18 cellular contexts compared by ENCODE assay signal in the genomic region with DNA sequence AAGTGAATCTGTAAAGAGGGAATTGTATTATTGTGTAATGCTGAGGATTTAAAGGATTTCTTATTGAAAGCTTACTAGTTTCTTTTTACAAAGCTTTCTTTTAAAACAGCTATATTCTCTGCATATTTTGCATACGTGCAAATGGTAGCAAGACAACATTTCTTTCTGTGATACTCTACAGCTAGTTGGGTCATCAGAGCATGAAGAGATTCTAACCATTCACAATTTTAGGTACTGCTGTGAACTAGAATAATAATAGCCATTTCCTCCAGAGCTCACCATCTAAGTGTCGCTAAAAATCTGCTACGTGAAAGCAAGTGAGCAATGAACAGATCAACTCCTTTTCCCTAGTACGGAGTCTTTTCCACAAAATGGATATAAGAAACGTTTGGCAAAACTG. TPM values are rescaled to one million over a fixed set of nuclear protein-coding genes. Genes with fewer than 3 reads are reported as not detected.
DNase-seq lines count a peak whose midpoint lies in the region; ATAC-seq and TF ChIP-seq lines count a peak whose summit lies in the region.
"Had no signal": no experiment of that assay in that cellular context is flagged by ENCODE, and none has a peak within 500 bp of the region (broad histone marks: within the 10 kb centered on the region; RNA-seq: fewer than 3 reads in every experiment).

No MANE protein-coding gene starts in this region.

- H3K4me3 Mint-ChIP-seq in natural killer cell treated with Interleukin-12 subunit alpha and Interleukin-12 subunit beta and Interleukin-15 and Interleukin-18, amount 100 ng/mL, for 72 hours, result no peak overlapping the region
- H3K4me3 Mint-ChIP-seq: CD4-positive, alpha-beta memory T cell had no signal

- TF ChIP-seq CTCF in SU-DHL-6 (IDR thresholded peaks at IDR 0.05; ENCODE audit: insufficient read depth, low read length, poor library complexity, severe bottlenecking) (no peak), uterus (IDR thresholded peaks at IDR 0.05) (no peak), esophagus squamous epithelium (IDR thresholded peaks at IDR 0.05) (no peak)

- H3K9me3 ChIP-seq in SU-DHL-6 (ENCODE audit: insufficient read depth, low read length), result no peaks in the 10 kb centered on the region
- peaks cover 0 to 12% of the 10 kb centered on the region in 2 donors for H3K9me3 ChIP-seq in uterus
- H3K9me3 ChIP-seq in esophagus squamous epithelium, result no peaks in the 10 kb centered on the region
- H3K9me3 ChIP-seq: A549, BE2C had no signal

- H3K27ac ChIP-seq in SU-DHL-6 (ENCODE audit: low read depth, low read length), result no peak overlapping the region
- H3K27ac ChIP-seq in uterus, result peak overlapping the region; percentile 33 to 69
- no peak overlapping the region for H3K27ac ChIP-seq in esophagus squamous epithelium
- H3K27ac ChIP-seq: A549, C4-2B, KMS-11 had no signal

- no peak overlapping the region for H3K4me3 ChIP-seq in SU-DHL-6 (ENCODE audit: insufficient read depth, low read length, poor library complexity, severe bottlenecking)
- H3K4me3 ChIP-seq in uterus, result no peak overlapping the region
- no peak overlapping the region for H3K4me3 ChIP-seq in esophagus squamous epithelium
- H3K4me3 ChIP-seq: A549 had no signal

- H3K36me3 Mint-ChIP-seq in natural killer cell treated with Interleukin-12 subunit alpha and Interleukin-12 subunit beta and Interleukin-15 and Interleukin-18, amount 100 ng/mL, for 72 hours, result no peaks in the 10 kb centered on the region
- H3K36me3 Mint-ChIP-seq: CD4-positive, alpha-beta memory T cell had no signal

- no peaks in the 10 kb centered on the region for H3K4me1 Mint-ChIP-seq in natural killer cell treated with Interleukin-12 subunit alpha and Interleukin-12 subunit beta and Interleukin-15 and Interleukin-18, amount 100 ng/mL, for 72 hours (ENCODE audit: low read depth in 2 of 2)
- H3K4me1 Mint-ChIP-seq: CD4-positive, alpha-beta memory T cell had no signal

- peaks cover 6% of the 10 kb centered on the region for H3K9me3 Mint-ChIP-seq in natural killer cell treated with Interleukin-12 subunit alpha and Interleukin-12 subunit beta and Interleukin-15 and Interleukin-18, amount 100 ng/mL, for 72 hours

- H3K4me1 ChIP-seq in uterus (no peaks in the 10 kb centered on the region), esophagus squamous epithelium (no peaks in the 10 kb centered on the region)
- H3K4me1 ChIP-seq: A549, BE2C had no signal

- H3K4me2 ChIP-seq in SU-DHL-6 (ENCODE audit: low read depth, low read length, poor library complexity, severe bottlenecking), result peak overlapping the region; percentile 27
- H3K4me2 ChIP-seq: A549 had no signal

- TF ChIP-seq POLR2A in uterus (IDR thresholded peaks at IDR 0.05) (no peak), esophagus squamous epithelium (IDR thresholded peaks at IDR 0.05) (no peak)

- no peaks in the 10 kb centered on the region for H4K20me1 ChIP-seq in SU-DHL-6 (ENCODE audit: low read depth, low read length)

- no peaks in the 10 kb centered on the region for H3K79me2 ChIP-seq in SU-DHL-6 (ENCODE audit: insufficient read depth, low read length)

- no peak overlapping the region for H3K27ac Mint-ChIP-seq in natural killer cell treated with Interleukin-12 subunit alpha and Interleukin-12 subunit beta and Interleukin-15 and Interleukin-18, amount 100 ng/mL, for 72 hours
- H3K27ac Mint-ChIP-seq: CD4-positive, alpha-beta memory T cell had no signal

- no peaks in the 10 kb centered on the region for H3F3A ChIP-seq in SU-DHL-6 (ENCODE audit: insufficient read depth)

- H3K9ac ChIP-seq in SU-DHL-6 (ENCODE audit: low read length), result no peak overlapping the region
- H3K9ac ChIP-seq: KMS-11 had no signal

- peaks cover 5 to 18% of the 10 kb centered on the region in 2 donors for H3K27me3 Mint-ChIP-seq in natural killer cell treated with Interleukin-12 subunit alpha and Interleukin-12 subunit beta and Interleukin-15 and Interleukin-18, amount 100 ng/mL, for 72 hours

- no peaks in the 10 kb centered on the region for H3K27me3 ChIP-seq in SU-DHL-6 (ENCODE audit: low read length)
- H3K27me3 ChIP-seq in uterus, result no peaks in the 10 kb centered on the region
- H3K27me3 ChIP-seq in esophagus squamous epithelium, result no peaks in the 10 kb centered on the region
- H3K27me3 ChIP-seq: BE2C had no signal

- no peak for DNase-seq in uterus
- no peak for DNase-seq in natural killer cell treated with Interleukin-12 subunit alpha and Interleukin-12 subunit beta and Interleukin-15 and Interleukin-18, amount 100 ng/mL, for 72 hours (ENCODE audit: low spot score)
- no peak for DNase-seq in esophagus squamous epithelium (lab: John Stamatoyannopoulos, UW)
- no peak for DNase-seq in dermis blood vessel endothelial cell
- DNase-seq: BE2C; CD4-positive, alpha-beta memory T cell; DMS153; DMS79 treated with DMSO at 0.1 percent for 48 hours; EL had no signal

- 67 to 68% methylated on average over 4 to 5 of the region's 5 CpGs for WGBS in esophagus squamous epithelium, 2 donors

- no peaks in the 10 kb centered on the region for H3K9me2 ChIP-seq in SU-DHL-6 (replicated peaks; ENCODE audit: insufficient read depth, low read length)

- no peak overlapping the region for H2AFZ ChIP-seq in SU-DHL-6 (ENCODE audit: low read depth, low read length, severe bottlenecking)

- ATAC-seq in GM18511 (IDR thresholded peaks at IDR 0.05; ENCODE audit: unreplicated experiment) (peak; percentile 54), HG02852 (IDR thresholded peaks at IDR 0.05; ENCODE audit: unreplicated experiment) (peak; percentile 56), HG03196 (IDR thresholded peaks at IDR 0.05; ENCODE audit: unreplicated experiment) (no peak)
- ATAC-seq in natural killer cell treated with Interleukin-12 subunit alpha and Interleukin-12 subunit beta and Interleukin-15 and Interleukin-18, amount 100 ng/mL, for 72 hours, result no peak
- ATAC-seq: A549, HCT116, HepG2 had no signal

- intact Hi-C loops in uterus (cut with DNase I; ENCODE audit: low total_unique reads), result no loop called here
- intact Hi-C loops in esophagus squamous epithelium (cut with DNase I), result no loop called here

- no peaks in the 10 kb centered on the region for H3K36me3 ChIP-seq in SU-DHL-6 (ENCODE audit: low read length)
- H3K36me3 ChIP-seq in uterus, result no peaks in the 10 kb centered on the region
- no peaks in the 10 kb centered on the region for H3K36me3 ChIP-seq in esophagus squamous epithelium
- H3K36me3 ChIP-seq: BE2C had no signal

RNA-seq across cellular contexts. Expression of a gene that starts 37.3 kb away (rescaled TPM):
- 10 to 100 TPM; 17.2 to 47.0 (median 21.6) TPM for total RNA-seq in uterus
- under 1 TPM; 0.07 to 0.14 TPM for total RNA-seq in natural killer cell treated with Interleukin-12 subunit alpha and Interleukin-12 subunit beta and Interleukin-15 and Interleukin-18, amount 100 ng/mL, for 72 hours
- 1 to 10 TPM in 3 of 4 donors, under 1 TPM in 1; 0.64 to 9.5 (median 2.3) TPM for total RNA-seq in esophagus squamous epithelium
- 0.17 and 0.19 TPM in 2 replicates for total RNA-seq in dermis blood vessel endothelial cell
- total RNA-seq: CD4-positive, alpha-beta memory T cell had no signal

Comparison
In these comparisons a context has a peak if more than half of its experiments do, and no peak if none do; other contexts are left out.
1. ATAC-seq: peak in GM18511 (single experiment) and HG02852 (single experiment); none in natural killer cell treated with Interleukin-12 subunit alpha and Interleukin-12 subunit beta and Interleukin-15 and Interleukin-18, amount 100 ng/mL, for 72 hours (0 of 2) and HG03196 (single experiment).
2. H3K27ac ChIP-seq: peak in uterus (2 of 2); none in SU-DHL-6 (single experiment) and esophagus squamous epithelium (0 of 4).